ENCODE assay signal across 8 cellular contexts in the genomic region with DNA sequence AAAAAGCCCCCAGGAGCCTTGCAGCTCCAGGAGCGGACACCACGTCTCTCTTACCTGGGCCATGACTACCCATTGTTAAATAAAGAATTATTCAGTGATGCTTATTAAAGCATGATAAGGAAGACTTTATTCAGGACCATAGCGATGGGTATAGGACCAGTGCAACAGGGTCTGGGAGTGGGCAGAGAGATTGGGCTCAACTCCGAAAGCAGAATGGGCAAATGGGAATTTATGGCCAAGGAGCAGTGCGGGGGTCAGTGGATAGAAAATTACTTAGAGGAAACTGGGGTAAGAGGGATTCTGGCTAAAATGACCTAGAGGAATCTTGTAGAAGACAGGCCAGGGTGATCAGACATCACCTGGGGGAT. TPM values are rescaled to one million over a fixed set of nuclear protein-coding genes. Genes with fewer than 3 reads are reported as not detected.
DNase-seq lines count a peak whose midpoint lies in the region; ATAC-seq and TF ChIP-seq lines count a peak whose summit lies in the region.

No MANE protein-coding gene starts in this region.

- peak overlapping the region; percentile 84 for H4K5ac ChIP-seq in mesendoderm (ENCODE audit: low read length)

- H3K27ac Mint-ChIP-seq in brain, result peak overlapping the region; percentile 98 to 99 (median 99)

- H3K4ac ChIP-seq in mesendoderm (ENCODE audit: low read depth, low read length), result peak overlapping the region; percentile 43

- peak overlapping the region; percentile 42 for H3K4me2 ChIP-seq in mesendoderm (ENCODE audit: low read length)

- no peak overlapping the region for H2BK120ac ChIP-seq in mesendoderm (ENCODE audit: low read depth, low read length)

- no CpG with 5 or more reads among the region's 5 CpGs for WGBS in mesendoderm (ENCODE audit: extremely low coverage, insufficient coverage, low lambda C conversion rate)

- H3K79me1 ChIP-seq in mesendoderm (ENCODE audit: low read length), result peaks cover 8% of the 10 kb centered on the region

- H2AK5ac ChIP-seq in mesendoderm (ENCODE audit: low read length), result no peak overlapping the region

- H4K8ac ChIP-seq in mesendoderm (ENCODE audit: low read depth, low read length), result no peak overlapping the region

- H3K36me3 ChIP-seq in A673 (ENCODE audit: insufficient read depth, low read length, poor library complexity, severe bottlenecking), result peaks cover 24% of the 10 kb centered on the region
- H3K36me3 ChIP-seq in mesendoderm (ENCODE audit: control insufficient read depth, insufficient read depth, low read length), result no peaks in the 10 kb centered on the region

- peaks cover 40% of the 10 kb centered on the region for H3K4me1 Mint-ChIP-seq in brain

- TF ChIP-seq CTCF in A673 (conservative IDR thresholded peaks at IDR 0.05; ENCODE audit: low read depth, low read length), result no peak
- no peak for TF ChIP-seq CTCF in brain (conservative IDR thresholded peaks at IDR 0.05)

- no peaks in the 10 kb centered on the region for H3K9me3 ChIP-seq in A673 (ENCODE audit: low read depth, low read length, poor library complexity, severe bottlenecking)

- intact Hi-C loops in A673 (cut with micrococcal nuclease; ENCODE audit: unreplicated experiment), result no loop called here

- peak overlapping the region; percentile 83 for H3K4me3 ChIP-seq in A673 (ENCODE audit: low read depth, low read length, poor library complexity, severe bottlenecking)
- H3K4me3 ChIP-seq in mesendoderm (ENCODE audit: low read length), result no peak overlapping the region

- H3K18ac ChIP-seq in mesendoderm (ENCODE audit: low read length), result no peak overlapping the region

- peaks cover 0 to 3% (median 0%) of the 10 kb centered on the region in 5 experiments for H3K9me3 Mint-ChIP-seq in brain

- no TSS peak for BruUV-seq in A673 (replicated peaks; lab: Mats Ljungman, UMichigan)

- DNase-seq in A673 (ENCODE audit: low spot score), result no peak
- DNase-seq in mesendoderm, result no peak
- no peak for DNase-seq in left lobe of liver (ENCODE audit: low spot score)
- no peak for DNase-seq in CD1c-positive myeloid dendritic cell (ENCODE audit: extremely low spot score)
- DNase-seq in HCEC 1CT, result no peak
- DNase-seq in H4 (ENCODE audit: low spot score), result no peak

- no peak overlapping the region for H3K23ac ChIP-seq in mesendoderm (ENCODE audit: low read length)

- H3K9ac ChIP-seq in mesendoderm (ENCODE audit: low read length), result peak overlapping the region; percentile 46

- H3K27me3 Mint-ChIP-seq in brain, result peaks cover 13% of the 10 kb centered on the region

- peaks cover 3% of the 10 kb centered on the region for H3K36me3 Mint-ChIP-seq in brain

- no peaks in the 10 kb centered on the region for H3K27me3 ChIP-seq in A673 (replicated peaks; ENCODE audit: insufficient read depth, low read depth, low read length, poor library complexity)
- no peaks in the 10 kb centered on the region for H3K27me3 ChIP-seq in mesendoderm (ENCODE audit: insufficient read depth, low read length, poor library complexity)

- peak overlapping the region; percentile 99 to 100 (median 99) for H3K4me3 Mint-ChIP-seq in brain

- no peak overlapping the region for H2BK5ac ChIP-seq in mesendoderm (ENCODE audit: low read length)

- peaks cover 10% of the 10 kb centered on the region for H3K4me1 ChIP-seq in A673 (ENCODE audit: insufficient read depth, low read length, poor library complexity, severe bottlenecking)
- H3K4me1 ChIP-seq in mesendoderm (ENCODE audit: control insufficient read depth, low read depth, low read length), result no peaks in the 10 kb centered on the region

- H3K79me2 ChIP-seq in mesendoderm (ENCODE audit: control insufficient read depth, insufficient read depth, low read length), result peaks cover 14% of the 10 kb centered on the region

- peak overlapping the region; percentile 61 for H3K56ac ChIP-seq in mesendoderm (ENCODE audit: low read length)

- POLR2A ChIA-PET in A673 (lab: Charles Lee; ENCODE audit: low non-redundant PET), result no interaction called here

- H2BK15ac ChIP-seq in mesendoderm (replicated peaks; ENCODE audit: low read depth), result no peak overlapping the region

- CTCF ChIA-PET in A673 (lab: Charles Lee), result no interaction called here

- H3K27ac ChIP-seq in A673 (ENCODE audit: low read depth, low read length, poor library complexity, severe bottlenecking), result no peak overlapping the region
- no peak overlapping the region for H3K27ac ChIP-seq in mesendoderm (ENCODE audit: low read depth, low read length)

- ATAC-seq in HG02610 (IDR thresholded peaks at IDR 0.05; ENCODE audit: unreplicated experiment) (peak; percentile 2), left lobe of liver (no peak)

RNA-seq across cellular contexts. Expression of gene ATP5PO, which starts 0.6 kb away (rescaled TPM):
- total RNA-seq in A673 (2021), result 254 and 255 TPM in 2 replicates
- 340 TPM for polyA plus RNA-seq in brain (ENCODE audit: insufficient read depth, low read depth, low replicate concordance)
- 445 TPM for polyA plus RNA-seq in mesendoderm (2013, experiment 1 of 2)
- polyA plus RNA-seq in mesendoderm (2013, experiment 2 of 2), result 443 TPM
- total RNA-seq in left lobe of liver, result 86.8 TPM
- total RNA-seq in H4 (2014; rRNA removed; shearing (Covaris generic)), result 325 and 389 TPM in 2 replicates
